15 cellular contexts compared by ENCODE assay signal in genomic region chr3:33064929-33065328, GRCh38. TPM values are rescaled to one million over a fixed set of nuclear protein-coding genes. Genes with fewer than 3 reads are reported as not detected.
A peak's percentile ranks its signal among the peaks of the same experiment; 100 is the strongest.
DNase-seq lines count a peak whose midpoint lies in the region; ATAC-seq and TF ChIP-seq lines count a peak whose summit lies in the region.
"Had no signal": no experiment of that assay in that cellular context is flagged by ENCODE, and none has a peak within 500 bp of the region (broad histone marks: within the 10 kb centered on the region; RNA-seq: fewer than 3 reads in every experiment).

No MANE protein-coding gene starts in this region.

- peak; percentile 65 for DNase-seq in activated CD8-positive, alpha-beta memory T cell treated with anti-CD3 and anti-CD28 coated beads, Interleukin-2, amount 10 ng/mL, durations not matched to agents 7 days and 5 days
- no peak for DNase-seq in activated CD8-positive, alpha-beta memory T cell treated with anti-CD3 and anti-CD28 coated beads, Interleukin-2, amount 50 U/mL, for 48 hours
- peak; percentile 35 for DNase-seq in activated T-cell treated with anti-CD3 and anti-CD28 coated beads, Interleukin-2, amount 50 U/mL, for 4 hours
- DNase-seq in stimulated activated CD4-positive, alpha-beta T cell treated with anti-CD3 and anti-CD28 coated beads, Interleukin-2, amount 100 ng/mL, for 24 hours, result peak; percentile 47 to 52
- DNase-seq in NCI-H82 (lab: John Stamatoyannopoulos, UW), result no peak
- DNase-seq: DMS79, dorsolateral prefrontal cortex, NCI-H2081 treated with DMSO at 0.1 percent for 48 hours, ovary, substantia nigra, WERI-Rb-1 had no signal

- TF ChIP-seq CTCF in OCI-LY3 (IDR thresholded peaks at IDR 0.05; ENCODE audit: low read depth, low read length), result peak; percentile 87

- H3K9me3 ChIP-seq in OCI-LY3 (ENCODE audit: insufficient read depth, low read length), result no peaks in the 10 kb centered on the region
- H3K9me3 ChIP-seq: ovary had no signal

- H4K20me1 ChIP-seq in OCI-LY3 (ENCODE audit: insufficient read depth, low read length), result no peaks in the 10 kb centered on the region

- H3K36me3 ChIP-seq in OCI-LY3 (replicated peaks; ENCODE audit: low read depth, low read length), result peaks cover 23% of the 10 kb centered on the region
- H3K36me3 ChIP-seq: ovary had no signal

- no peak overlapping the region for H3K9ac ChIP-seq in OCI-LY3 (ENCODE audit: low read length)

- H3K4me3 Mint-ChIP-seq in activated CD8-positive, alpha-beta memory T cell treated with anti-CD3 and anti-CD28 coated beads, Interleukin-2, amount 10 ng/mL, durations not matched to agents 7 days and 5 days, result no peak overlapping the region
- H3K4me3 Mint-ChIP-seq in activated T-cell treated with anti-CD3 and anti-CD28 coated beads, Interleukin-2, amount 50 U/mL, for 4 hours, result no peak overlapping the region

- no peaks in the 10 kb centered on the region for H3K27me3 Mint-ChIP-seq in activated CD8-positive, alpha-beta memory T cell treated with anti-CD3 and anti-CD28 coated beads, Interleukin-2, amount 10 ng/mL, durations not matched to agents 7 days and 5 days
- H3K27me3 Mint-ChIP-seq in activated T-cell treated with anti-CD3 and anti-CD28 coated beads, Interleukin-2, amount 50 U/mL, for 4 hours (ENCODE audit: low read depth), result no peaks in the 10 kb centered on the region

- H3K36me3 Mint-ChIP-seq in activated CD8-positive, alpha-beta memory T cell treated with anti-CD3 and anti-CD28 coated beads, Interleukin-2, amount 10 ng/mL, durations not matched to agents 7 days and 5 days, result peaks cover 45% of the 10 kb centered on the region
- H3K36me3 Mint-ChIP-seq in activated T-cell treated with anti-CD3 and anti-CD28 coated beads, Interleukin-2, amount 50 U/mL, for 4 hours (ENCODE audit: insufficient read depth), result peaks cover 34% of the 10 kb centered on the region

- H3K27ac ChIP-seq in OCI-LY3 (ENCODE audit: low read length), result peak overlapping the region; percentile 16; the same call in 1 of the 2 replicates
- H3K27ac ChIP-seq: dorsolateral prefrontal cortex, ovary, WERI-Rb-1 had no signal

- ATAC-seq in activated CD8-positive, alpha-beta memory T cell treated with anti-CD3 and anti-CD28 coated beads, Interleukin-2, amount 10 ng/mL, durations not matched to agents 7 days and 5 days, result no peak
- no peak for ATAC-seq in activated T-cell treated with anti-CD3 and anti-CD28 coated beads, Interleukin-2, amount 50 U/mL, for 4 hours
- ATAC-seq in HG03159 (IDR thresholded peaks at IDR 0.05; ENCODE audit: unreplicated experiment) (no peak), GM21723 (IDR thresholded peaks at IDR 0.05; ENCODE audit: unreplicated experiment) (no peak)

- no peak overlapping the region for H2AFZ ChIP-seq in OCI-LY3 (ENCODE audit: low read depth, low read length)

- peaks cover 70% of the 10 kb centered on the region for H3K4me1 Mint-ChIP-seq in activated CD8-positive, alpha-beta memory T cell treated with anti-CD3 and anti-CD28 coated beads, Interleukin-2, amount 10 ng/mL, durations not matched to agents 7 days and 5 days
- H3K4me1 Mint-ChIP-seq in activated T-cell treated with anti-CD3 and anti-CD28 coated beads, Interleukin-2, amount 50 U/mL, for 4 hours (ENCODE audit: low read depth), result peaks cover 64% of the 10 kb centered on the region

- H3K4me3 ChIP-seq in OCI-LY3 (ENCODE audit: low read length), result no peak overlapping the region
- H3K4me3 ChIP-seq: dorsolateral prefrontal cortex, lung, ovary had no signal

- no peaks in the 10 kb centered on the region for H3K27me3 ChIP-seq in OCI-LY3 (ENCODE audit: low read depth, low read length)
- H3K27me3 ChIP-seq: dorsolateral prefrontal cortex, ovary had no signal

- peaks cover 49% of the 10 kb centered on the region for H3K4me1 ChIP-seq in OCI-LY3 (ENCODE audit: low read length)

- H3K9me3 Mint-ChIP-seq in activated CD8-positive, alpha-beta memory T cell treated with anti-CD3 and anti-CD28 coated beads, Interleukin-2, amount 10 ng/mL, durations not matched to agents 7 days and 5 days (ENCODE audit: low read depth), result no peaks in the 10 kb centered on the region
- no peaks in the 10 kb centered on the region for H3K9me3 Mint-ChIP-seq in activated T-cell treated with anti-CD3 and anti-CD28 coated beads, Interleukin-2, amount 50 U/mL, for 4 hours

- CTCF ChIA-PET in activated CD8-positive, alpha-beta memory T cell treated with anti-CD3 and anti-CD28 coated beads, Interleukin-2, amount 10 ng/mL, durations not matched to agents 7 days and 5 days (lab: Charles Lee), result interaction anchor here (1.2 to 11.6 kb wide), 4 partner anchors 10 to 117 kb away, joined by 7 to 203 read pairs (median 41); partner anchors contain the start of gene CCR4

- no peak overlapping the region for H3K4me2 ChIP-seq in OCI-LY3 (ENCODE audit: low read length)

- H3K79me2 ChIP-seq in OCI-LY3 (ENCODE audit: low read length), result no peaks in the 10 kb centered on the region

- peak overlapping the region; percentile 48 for H3K27ac Mint-ChIP-seq in activated CD8-positive, alpha-beta memory T cell treated with anti-CD3 and anti-CD28 coated beads, Interleukin-2, amount 10 ng/mL, durations not matched to agents 7 days and 5 days

RNA-seq across cellular contexts. Expression of gene GLB1, which starts 32.0 kb away (rescaled TPM):
- total RNA-seq in activated CD8-positive, alpha-beta memory T cell treated with anti-CD3 and anti-CD28 coated beads, Interleukin-2, amount 10 ng/mL, durations not matched to agents 7 days and 5 days, result 10 to 100 TPM; 44.9 to 48.1 TPM
- 10 to 100 TPM; 25.1 to 37.7 (median 34.2) TPM for total RNA-seq in activated T-cell treated with anti-CD3 and anti-CD28 coated beads, Interleukin-2, amount 50 U/mL, for 4 hours

RNA-seq across cellular contexts. Expression of gene TMPPE, which starts 32.0 kb away (rescaled TPM):
- 1 to 10 TPM; 8.7 to 9.4 TPM for total RNA-seq in activated CD8-positive, alpha-beta memory T cell treated with anti-CD3 and anti-CD28 coated beads, Interleukin-2, amount 10 ng/mL, durations not matched to agents 7 days and 5 days
- total RNA-seq in activated T-cell treated with anti-CD3 and anti-CD28 coated beads, Interleukin-2, amount 50 U/mL, for 4 hours, result 10 to 100 TPM; 11.5 to 14.5 (median 11.6) TPM

RNA-seq across cellular contexts. Expression of gene CRTAP, which starts 48.9 kb away (rescaled TPM):
- total RNA-seq in activated CD8-positive, alpha-beta memory T cell treated with anti-CD3 and anti-CD28 coated beads, Interleukin-2, amount 10 ng/mL, durations not matched to agents 7 days and 5 days, result 10 to 100 TPM; 28.0 to 40.3 TPM
- 10 to 100 TPM; 16.3 to 21.9 (median 21.7) TPM for total RNA-seq in activated T-cell treated with anti-CD3 and anti-CD28 coated beads, Interleukin-2, amount 50 U/mL, for 4 hours

Comparison
In these comparisons a context has a peak if more than half of its experiments do, and no peak if none do; other contexts are left out.
1. DNase-seq: peak in activated CD8-positive, alpha-beta memory T cell treated with anti-CD3 and anti-CD28 coated beads, Interleukin-2, amount 10 ng/mL, durations not matched to agents 7 days and 5 days (single experiment), activated T-cell treated with anti-CD3 and anti-CD28 coated beads, Interleukin-2, amount 50 U/mL, for 4 hours (single experiment) and stimulated activated CD4-positive, alpha-beta T cell treated with anti-CD3 and anti-CD28 coated beads, Interleukin-2, amount 100 ng/mL, for 24 hours (2 of 2); none in activated CD8-positive, alpha-beta memory T cell treated with anti-CD3 and anti-CD28 coated beads, Interleukin-2, amount 50 U/mL, for 48 hours (single experiment) and NCI-H82 (single experiment).